ENCODE assay signal across 23 cellular contexts in genomic region chr9:18594837-18595236, GRCh38.
"Had no signal": no experiment of that assay in that cellular context is flagged by ENCODE, and none has a peak within 500 bp of the region (broad histone marks: within the 10 kb centered on the region; RNA-seq: fewer than 3 reads in every experiment).

No MANE protein-coding gene starts in this region.

- H3K4me1 ChIP-seq: left lung, lower lobe of right lung, neural progenitor cell, right atrium auricular region, right lobe of liver, transverse colon, upper lobe of left lung had no signal

- H2AFZ ChIP-seq: neural progenitor cell had no signal

- H3K27me3 ChIP-seq: heart left ventricle, left lung, neural progenitor cell, ovary, right atrium auricular region, right lobe of liver, transverse colon, upper lobe of left lung, vagina had no signal

- H3K27ac ChIP-seq: heart left ventricle, left lung, lower lobe of right lung, neural progenitor cell, ovary, right atrium auricular region, right lobe of liver, transverse colon, upper lobe of left lung, vagina had no signal

- DNase-seq: heart left ventricle; islet precursor cell; left colon; left lung; lower lobe of right lung; mesendoderm; naive B cell; natural killer cell; nephron progenitor cell; ovary; right lobe of liver; small intestine; stimulated activated CD4-positive, alpha-beta T cell treated with anti-CD3 and anti-CD28 coated beads, Interleukin-1b, Interleukin-23, amount 100 ng/mL, for 48 hours; stimulated activated CD4-positive, alpha-beta T cell treated with anti-CD3 and anti-CD28 coated beads, Interleukin-2, amount 100 ng/mL, for 48 hours; stimulated activated CD4-positive, alpha-beta T cell treated with anti-CD3 and anti-CD28 coated beads, Interleukin-4, amount 100 ng/mL, for 4 hours; stimulated activated CD8-positive, alpha-beta memory T cell treated with anti-CD3 and anti-CD28 coated beads, Interleukin-4, amount 100 ng/mL, for 48 hours; stimulated activated naive CD4-positive, alpha-beta T cell treated with Interleukin-2 at 50 U/mL for 16 hours; stimulated activated naive CD8-positive, alpha-beta T cell treated with anti-CD3 and anti-CD28 coated beads, Interleukin-15, amount 100 ng/mL, for 72 hours; transverse colon; upper lobe of left lung had no signal

- H3K9me3 ChIP-seq: ovary, right lobe of liver had no signal

- H3K36me3 ChIP-seq: heart left ventricle, left lung, lower lobe of right lung, ovary, right atrium auricular region, right lobe of liver, transverse colon, upper lobe of left lung, vagina had no signal

- H3K9ac ChIP-seq: neural progenitor cell had no signal

- FAIRE-seq: small intestine had no signal

- H3K4me3 ChIP-seq: heart left ventricle, left lung, lower lobe of right lung, neural progenitor cell, ovary, right atrium auricular region, right lobe of liver, transverse colon, upper lobe of left lung, vagina had no signal

- H3K4me2 ChIP-seq: neural progenitor cell had no signal
